ENCODE assay signal across 8 cellular contexts in genomic region chr18:48300463-48300961, GRCh38.
DNase-seq lines count a peak whose midpoint lies in the region; ATAC-seq lines count a peak whose summit lies in the region.

No MANE protein-coding gene starts in this region.

- DNase-seq in CD1c-positive myeloid dendritic cell (ENCODE audit: extremely low spot score) (peak; percentile 34), HT-29 (ENCODE audit: low spot score) (peak; percentile 25), SKM-1 (lab: John Stamatoyannopoulos, UW; ENCODE audit: unreplicated experiment) (peak; percentile 69), left ventricle myocardium superior (peak; percentile 58)
- DNase-seq in activated CD8-positive, alpha-beta memory T cell treated with anti-CD3 and anti-CD28 coated beads, Interleukin-2, amount 50 U/mL, for 4 hours = no peak
- DNase-seq in stimulated activated CD4-positive, alpha-beta T cell treated with anti-CD3 and anti-CD28 coated beads, Interleukin-12 subunit alpha, Interleukin-12 subunit beta, amount 100 ng/mL, for 4 hours = no peak

- intact Hi-C loops in left ventricle myocardium superior (cut with micrococcal nuclease) = no loop called here

- peak; percentile 60 for ATAC-seq in left ventricle myocardium superior
- ATAC-seq in GM21717 (IDR thresholded peaks at IDR 0.05; ENCODE audit: unreplicated experiment) = no peak
- ATAC-seq in GM21515 (IDR thresholded peaks at IDR 0.05; ENCODE audit: unreplicated experiment) = no peak

Comparison
In these comparisons a context has a peak if more than half of its experiments do, and no peak if none do; other contexts are left out.
1. DNase-seq: peak in CD1c-positive myeloid dendritic cell (single experiment), HT-29 (single experiment), SKM-1 (single experiment) and left ventricle myocardium superior (single experiment); none in activated CD8-positive, alpha-beta memory T cell treated with anti-CD3 and anti-CD28 coated beads, Interleukin-2, amount 50 U/mL, for 4 hours (single experiment) and stimulated activated CD4-positive, alpha-beta T cell treated with anti-CD3 and anti-CD28 coated beads, Interleukin-12 subunit alpha, Interleukin-12 subunit beta, amount 100 ng/mL, for 4 hours (single experiment).